Comparison of ENCODE assay signal across 1 cellular context in genomic region chr1:96482615-96483014, GRCh38.
TF ChIP-seq lines count a peak whose summit lies in the region.

No MANE protein-coding gene starts in this region.

TF ChIP-seq in GM23338, 12 proteins besides CTCF, POLR2A, EP300 and RAD21 (continued from another document):
- TF ChIP-seq ZNF462 (CRISPR knock-in tag; IDR thresholded peaks at IDR 0.05) (no peak), ZNF114 (CRISPR knock-in tag; IDR thresholded peaks at IDR 0.05) (no peak), ZNF331 (CRISPR knock-in tag; IDR thresholded peaks at IDR 0.05; ENCODE audit: low read depth) (no peak), JUNB (IDR thresholded peaks at IDR 0.05; ENCODE audit: unreplicated experiment) (no peak), REST (IDR thresholded peaks at IDR 0.05; ENCODE audit: unreplicated experiment) (no peak), CREB1 (CRISPR knock-in tag; IDR thresholded peaks at IDR 0.05; ENCODE audit: low read depth) (no peak), NANOG (IDR thresholded peaks at IDR 0.05; ENCODE audit: borderline replicate concordance) (no peak)
